ENCODE assay signal across 1 cellular context in the genomic region with DNA sequence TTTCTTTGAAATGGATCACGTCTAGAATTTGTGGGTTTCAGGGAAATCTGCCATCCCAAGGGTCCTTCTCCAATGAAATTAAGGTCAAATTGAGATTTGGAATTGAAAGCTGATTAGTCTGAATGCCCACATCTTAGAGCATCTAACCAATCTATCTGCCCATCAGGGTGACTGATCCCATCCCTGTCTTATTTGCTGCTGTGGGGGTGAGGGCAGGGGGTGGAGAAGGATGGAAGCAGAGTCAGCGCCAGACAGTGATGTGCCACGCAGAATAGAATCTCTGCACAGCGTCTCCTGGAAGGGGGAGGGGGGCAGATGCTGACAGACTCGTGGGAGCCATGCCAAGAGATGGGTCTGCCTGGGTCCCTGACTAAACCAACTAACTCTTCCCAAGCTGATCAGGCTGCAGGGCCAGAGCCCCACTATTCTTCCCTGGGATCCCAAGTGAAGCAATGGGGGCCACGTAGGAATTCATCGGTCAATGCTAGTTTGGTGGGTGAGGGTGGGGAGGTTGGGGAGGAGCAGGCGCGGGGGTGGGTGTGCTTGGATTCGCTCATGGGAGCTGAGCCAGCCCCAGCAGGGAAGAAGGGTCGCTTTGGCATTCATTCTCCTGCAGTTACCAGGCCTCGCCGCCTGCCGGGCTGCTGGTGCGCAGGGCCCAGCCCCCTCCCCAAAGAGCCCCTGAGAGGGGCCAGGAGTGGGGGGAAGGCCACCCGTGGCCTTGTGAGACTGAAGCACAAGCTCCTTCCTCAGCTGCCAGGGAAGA.
TF ChIP-seq lines count a peak whose summit lies in the region.

No MANE protein-coding gene starts in this region.

TF ChIP-seq in Ishikawa, 13 proteins besides CTCF, POLR2A, EP300 and RAD21 (continued from another document):
- no peak for TF ChIP-seq FOXM1 (IDR thresholded peaks at IDR 0.05; ENCODE audit: borderline replicate concordance, low read depth)
- TF ChIP-seq, protein P1, sequence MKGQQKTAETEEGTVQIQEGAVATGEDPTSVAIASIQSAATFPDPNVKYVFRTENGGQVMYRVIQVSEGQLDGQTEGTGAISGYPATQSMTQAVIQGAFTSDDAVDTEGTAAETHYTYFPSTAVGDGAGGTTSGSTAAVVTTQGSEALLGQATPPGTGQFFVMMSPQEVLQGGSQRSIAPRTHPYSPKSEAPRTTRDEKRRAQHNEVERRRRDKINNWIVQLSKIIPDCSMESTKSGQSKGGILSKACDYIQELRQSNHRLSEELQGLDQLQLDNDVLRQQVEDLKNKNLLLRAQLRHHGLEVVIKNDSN (IDR thresholded peaks at IDR 0.05): no peak
